28 cellular contexts compared by ENCODE assay signal in the genomic region with DNA sequence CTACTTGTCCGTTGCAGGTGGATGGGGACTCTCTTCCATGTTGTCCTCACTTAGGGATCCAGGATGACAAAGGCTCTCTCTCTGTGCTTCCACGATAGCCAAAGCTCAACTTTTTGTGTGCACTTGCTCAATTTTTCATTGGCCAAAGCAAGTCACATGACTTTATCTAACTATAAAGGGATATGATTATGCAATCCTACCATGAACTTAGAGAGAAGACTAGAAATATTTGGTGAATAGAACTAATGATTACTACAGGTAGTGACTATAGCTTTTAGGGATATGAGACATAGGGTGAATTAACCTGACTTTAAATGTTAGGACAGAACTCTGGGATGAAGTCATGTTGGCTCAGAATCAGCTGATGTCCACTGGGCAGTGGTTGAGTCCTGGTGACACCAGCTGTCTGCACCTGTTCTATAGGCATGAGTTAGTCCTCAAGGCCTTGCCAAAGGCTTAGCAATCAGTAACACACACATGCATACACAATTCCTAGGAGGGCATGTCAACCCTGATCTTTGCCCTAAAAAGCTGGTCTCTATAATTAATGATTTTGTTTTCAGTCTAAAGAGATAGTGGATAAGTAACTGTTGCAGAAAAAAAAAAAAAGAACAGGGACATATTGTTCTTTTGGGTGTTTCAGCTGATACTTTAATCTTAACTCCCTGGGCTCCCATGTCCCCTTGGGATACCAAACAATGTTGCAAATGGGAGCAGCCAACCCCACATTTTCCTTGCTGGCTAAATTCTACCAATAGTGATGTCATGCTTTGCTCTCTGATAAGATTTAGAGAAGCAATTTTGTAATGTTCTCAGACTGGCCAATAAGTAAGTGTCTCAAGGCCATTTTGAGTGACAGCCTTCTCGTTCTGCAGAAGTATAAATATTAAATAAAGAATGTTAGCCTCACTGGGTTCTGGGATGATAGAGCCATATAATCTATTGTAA. TPM values are rescaled to one million over a fixed set of nuclear protein-coding genes. Genes with fewer than 3 reads are reported as not detected.
DNase-seq lines count a peak whose midpoint lies in the region; TF ChIP-seq lines count a peak whose summit lies in the region.
"Had no signal": no experiment of that assay in that cellular context is flagged by ENCODE, and none has a peak within 500 bp of the region (broad histone marks: within the 10 kb centered on the region; RNA-seq: fewer than 3 reads in every experiment).

No MANE protein-coding gene starts in this region.

- H3K9me3 ChIP-seq in HEK293 (ENCODE audit: control insufficient read depth, insufficient read depth, low read depth, low read length), result no peaks in the 10 kb centered on the region
- H3K9me3 ChIP-seq: ascending aorta, spleen, suprapubic skin, uterus had no signal

- H3K9me3 Mint-ChIP-seq in activated CD4-positive, alpha-beta T cell treated with anti-CD3 and anti-CD28 coated beads, Interleukin-2, amount 10 ng/mL, durations not matched to agents 7 days and 5 days, result no peaks in the 10 kb centered on the region
- H3K9me3 Mint-ChIP-seq: activated B cell treated with CpG ODN at 0.5 μM for 24 hours; activated naive CD8-positive, alpha-beta T cell treated with anti-CD3 and anti-CD28 coated beads for 36 hours; activated T-helper 2 cell treated with anti-CD3 and anti-CD28 coated beads, Interferon-gamma antibody, Interleukin-2, Interleukin-4, amounts not matched to agents 10 μg/mL and 5 μg/mL and 100 μg/mL, durations not matched to agents 14 hours and 24 hours and 36 hours; HFFc6; stimulated activated effector memory CD8-positive, alpha-beta T cell treated with anti-CD3 and anti-CD28 coated beads, Interleukin-12 subunit alpha, Interleukin-12 subunit beta, amount 100 ng/mL, for 72 hours had no signal

- TF ChIP-seq CTCF in HEK293 (tag by site-specific recombination; IDR thresholded peaks at IDR 0.05) (no peak), cardiac fibroblast (IDR thresholded peaks at IDR 0.05; ENCODE audit: low read depth, low read length) (no peak)

- peaks cover 8% of the 10 kb centered on the region for H3K4me1 Mint-ChIP-seq in activated CD4-positive, alpha-beta T cell treated with anti-CD3 and anti-CD28 coated beads, Interleukin-2, amount 10 ng/mL, durations not matched to agents 7 days and 5 days
- H3K4me1 Mint-ChIP-seq: stimulated activated effector memory CD8-positive, alpha-beta T cell treated with anti-CD3 and anti-CD28 coated beads, Interleukin-12 subunit alpha, Interleukin-12 subunit beta, amount 100 ng/mL, for 72 hours had no signal

- H3K27me3 Mint-ChIP-seq in activated CD4-positive, alpha-beta T cell treated with anti-CD3 and anti-CD28 coated beads, Interleukin-2, amount 10 ng/mL, durations not matched to agents 7 days and 5 days, result peaks cover 6% of the 10 kb centered on the region
- H3K27me3 Mint-ChIP-seq: activated B cell treated with CpG ODN at 0.5 μM for 24 hours; activated naive CD8-positive, alpha-beta T cell treated with anti-CD3 and anti-CD28 coated beads for 36 hours had no signal

- H3K27ac Mint-ChIP-seq in activated CD4-positive, alpha-beta T cell treated with anti-CD3 and anti-CD28 coated beads, Interleukin-2, amount 10 ng/mL, durations not matched to agents 7 days and 5 days, result no peak overlapping the region
- H3K27ac Mint-ChIP-seq: activated B cell treated with CpG ODN at 0.5 μM for 24 hours; activated naive CD8-positive, alpha-beta T cell treated with anti-CD3 and anti-CD28 coated beads for 36 hours; activated T-helper 2 cell treated with anti-CD3 and anti-CD28 coated beads, Interferon-gamma antibody, Interleukin-2, Interleukin-4, amounts not matched to agents 10 μg/mL and 5 μg/mL and 100 μg/mL, durations not matched to agents 14 hours and 24 hours and 36 hours; HFFc6; stimulated activated effector memory CD8-positive, alpha-beta T cell treated with anti-CD3 and anti-CD28 coated beads, Interleukin-12 subunit alpha, Interleukin-12 subunit beta, amount 100 ng/mL, for 72 hours had no signal

- POLR2A ChIA-PET in HEK293 (lab: Yijun Ruan, JAX), result interaction anchor here (0.7 kb wide), 1 partner anchor 798 kb away, joined by 3 read pairs; no protein-coding TSS in a partner anchor
- POLR2A ChIA-PET in activated CD4-positive, alpha-beta T cell treated with anti-CD3 and anti-CD28 coated beads, Interleukin-2, amount 10 ng/mL, durations not matched to agents 7 days and 5 days (lab: Charles Lee), result no interaction called here

- no peak overlapping the region for H3K27ac ChIP-seq in HEK293 (ENCODE audit: extremely low read depth, low read depth, low read length)
- H3K27ac ChIP-seq: ascending aorta, spleen, suprapubic skin, uterus had no signal

- no peak overlapping the region for H3K4me3 Mint-ChIP-seq in activated CD4-positive, alpha-beta T cell treated with anti-CD3 and anti-CD28 coated beads, Interleukin-2, amount 10 ng/mL, durations not matched to agents 7 days and 5 days
- H3K4me3 Mint-ChIP-seq: activated B cell treated with CpG ODN at 0.5 μM for 24 hours; activated naive CD8-positive, alpha-beta T cell treated with anti-CD3 and anti-CD28 coated beads for 36 hours; HFFc6; stimulated activated effector memory CD8-positive, alpha-beta T cell treated with anti-CD3 and anti-CD28 coated beads, Interleukin-12 subunit alpha, Interleukin-12 subunit beta, amount 100 ng/mL, for 72 hours had no signal

- H3K4me3 ChIP-seq in HEK293 (ENCODE audit: low read depth, low read length), result no peak overlapping the region
- no peak overlapping the region for H3K4me3 ChIP-seq in cardiac fibroblast (replicated peaks in 1 of 2; ENCODE audit: low read depth in 2 of 2, low read length in 2 of 2)
- H3K4me3 ChIP-seq: ascending aorta, spleen, suprapubic skin, uterus had no signal

- no peaks in the 10 kb centered on the region for H3K36me3 ChIP-seq in HEK293 (ENCODE audit: control insufficient read depth in 2 of 2, insufficient read depth in 1 of 2, low read length in 2 of 2)
- H3K36me3 ChIP-seq: ascending aorta, spleen, suprapubic skin, uterus had no signal

- no peaks in the 10 kb centered on the region for H3K36me3 Mint-ChIP-seq in activated CD4-positive, alpha-beta T cell treated with anti-CD3 and anti-CD28 coated beads, Interleukin-2, amount 10 ng/mL, durations not matched to agents 7 days and 5 days (ENCODE audit: low read depth)
- H3K36me3 Mint-ChIP-seq: activated naive CD8-positive, alpha-beta T cell treated with anti-CD3 and anti-CD28 coated beads for 36 hours; stimulated activated effector memory CD8-positive, alpha-beta T cell treated with anti-CD3 and anti-CD28 coated beads, Interleukin-12 subunit alpha, Interleukin-12 subunit beta, amount 100 ng/mL, for 72 hours had no signal

- CTCF ChIA-PET in HEK293 (lab: Yijun Ruan, JAX), result interaction anchor here (1.1 kb wide), 1 partner anchor 16 kb away, joined by 5 read pairs; no protein-coding TSS in a partner anchor
- CTCF ChIA-PET in activated CD4-positive, alpha-beta T cell treated with anti-CD3 and anti-CD28 coated beads, Interleukin-2, amount 10 ng/mL, durations not matched to agents 7 days and 5 days (lab: Charles Lee), result interaction anchor here (0.8 kb wide), 1 partner anchor 15 kb away, joined by 3 read pairs; no protein-coding TSS in a partner anchor

- H3K4me1 ChIP-seq in HEK293 (ENCODE audit: control insufficient read depth, insufficient read depth, low read length), result no peaks in the 10 kb centered on the region; the same call in 1 of the 2 replicates
- H3K4me1 ChIP-seq: ascending aorta, uterus had no signal

- DNase-seq in DMS53 (lab: John Stamatoyannopoulos, UW), result peak; percentile 60
- DNase-seq in cardiac fibroblast (ENCODE audit: low read depth in 2 of 2), result peak; percentile 11 to 50
- peak; percentile 71 for DNase-seq in myocyte (ENCODE audit: low read depth)
- DNase-seq in activated CD4-positive, alpha-beta T cell treated with anti-CD3 and anti-CD28 coated beads, Interleukin-2, amount 10 ng/mL, durations not matched to agents 7 days and 5 days, result no peak
- DNase-seq in cerebellar nuclear complex (lab: John Stamatoyannopoulos, UW), result no peak
- no peak for DNase-seq in NCI-H748 (lab: John Stamatoyannopoulos, UW; ENCODE audit: unreplicated experiment)
- DNase-seq: activated B cell treated with CpG ODN at 0.5 μM for 24 hours; activated CD4-positive, alpha-beta T cell treated with anti-CD3 and anti-CD28 coated beads, Interleukin-2, amount 50 U/mL, for 48 hours; activated naive CD8-positive, alpha-beta T cell treated with anti-CD3 and anti-CD28 coated beads for 36 hours; C1 segment of cervical spinal cord; central memory CD4-positive, alpha-beta T cell; dermis blood vessel endothelial cell; head of caudate nucleus; HFFc6; mesendoderm; NCI-H1105; NCI-H2029 treated with DMSO at 0.1 percent for 48 hours; NCI-H2227 treated with DMSO at 0.1 percent for 48 hours; NCI-H748 treated with DMSO at 0.1 percent for 48 hours; spleen; stimulated activated CD4-positive, alpha-beta T cell treated with anti-CD3 and anti-CD28 coated beads, Interleukin-2, amount 100 ng/mL, for 48 hours; SW 1271; uterus had no signal

TF ChIP-seq in HEK293, 187 proteins besides CTCF, POLR2A, EP300 and RAD21 (continues in another document):
- TF ChIP-seq, protein P1, sequence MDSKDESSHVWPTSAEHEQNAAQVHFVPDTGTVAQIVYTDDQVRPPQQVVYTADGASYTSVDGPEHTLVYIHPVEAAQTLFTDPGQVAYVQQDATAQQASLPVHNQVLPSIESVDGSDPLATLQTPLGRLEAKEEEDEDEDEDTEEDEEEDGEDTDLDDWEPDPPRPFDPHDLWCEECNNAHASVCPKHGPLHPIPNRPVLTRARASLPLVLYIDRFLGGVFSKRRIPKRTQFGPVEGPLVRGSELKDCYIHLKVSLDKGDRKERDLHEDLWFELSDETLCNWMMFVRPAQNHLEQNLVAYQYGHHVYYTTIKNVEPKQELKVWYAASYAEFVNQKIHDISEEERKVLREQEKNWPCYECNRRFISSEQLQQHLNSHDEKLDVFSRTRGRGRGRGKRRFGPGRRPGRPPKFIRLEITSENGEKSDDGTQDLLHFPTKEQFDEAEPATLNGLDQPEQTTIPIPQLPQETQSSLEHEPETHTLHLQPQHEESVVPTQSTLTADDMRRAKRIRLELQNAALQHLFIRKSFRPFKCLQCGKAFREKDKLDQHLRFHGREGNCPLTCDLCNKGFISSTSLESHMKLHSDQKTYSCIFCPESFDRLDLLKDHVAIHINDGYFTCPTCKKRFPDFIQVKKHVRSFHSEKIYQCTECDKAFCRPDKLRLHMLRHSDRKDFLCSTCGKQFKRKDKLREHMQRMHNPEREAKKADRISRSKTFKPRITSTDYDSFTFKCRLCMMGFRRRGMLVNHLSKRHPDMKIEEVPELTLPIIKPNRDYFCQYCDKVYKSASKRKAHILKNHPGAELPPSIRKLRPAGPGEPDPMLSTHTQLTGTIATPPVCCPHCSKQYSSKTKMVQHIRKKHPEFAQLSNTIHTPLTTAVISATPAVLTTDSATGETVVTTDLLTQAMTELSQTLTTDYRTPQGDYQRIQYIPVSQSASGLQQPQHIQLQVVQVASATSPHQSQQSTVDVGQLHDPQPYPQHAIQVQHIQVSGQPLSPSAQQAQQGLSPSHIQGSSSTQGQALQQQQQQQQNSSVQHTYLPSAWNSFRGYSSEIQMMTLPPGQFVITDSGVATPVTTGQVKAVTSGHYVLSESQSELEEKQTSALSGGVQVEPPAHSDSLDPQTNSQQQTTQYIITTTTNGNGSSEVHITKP (tag by site-specific recombination; IDR thresholded peaks at IDR 0.05), result peak; percentile 25; the same call in 1 of the 2 replicates

RNA-seq across cellular contexts. Expression of gene HK2, which starts 12.5 kb away (rescaled TPM):
- 7.0 and 8.3 TPM in 2 replicates for total RNA-seq in myocyte
- 9.1 TPM for polyA plus RNA-seq in myocyte (2012)
- total RNA-seq in activated CD4-positive, alpha-beta T cell treated with anti-CD3 and anti-CD28 coated beads, Interleukin-2, amount 10 ng/mL, durations not matched to agents 7 days and 5 days, result 10 to 100 TPM; 27.8 to 29.6 TPM

Comparison
In these comparisons a context has a peak if more than half of its experiments do, and no peak if none do; other contexts are left out.
1. DNase-seq: peak in DMS53 (single experiment), cardiac fibroblast (2 of 2) and myocyte (single experiment); none in activated CD4-positive, alpha-beta T cell treated with anti-CD3 and anti-CD28 coated beads, Interleukin-2, amount 10 ng/mL, durations not matched to agents 7 days and 5 days (single experiment), cerebellar nuclear complex (0 of 2) and NCI-H748 (single experiment).